ENCODE assay signal across 9 cellular contexts in the genomic region with DNA sequence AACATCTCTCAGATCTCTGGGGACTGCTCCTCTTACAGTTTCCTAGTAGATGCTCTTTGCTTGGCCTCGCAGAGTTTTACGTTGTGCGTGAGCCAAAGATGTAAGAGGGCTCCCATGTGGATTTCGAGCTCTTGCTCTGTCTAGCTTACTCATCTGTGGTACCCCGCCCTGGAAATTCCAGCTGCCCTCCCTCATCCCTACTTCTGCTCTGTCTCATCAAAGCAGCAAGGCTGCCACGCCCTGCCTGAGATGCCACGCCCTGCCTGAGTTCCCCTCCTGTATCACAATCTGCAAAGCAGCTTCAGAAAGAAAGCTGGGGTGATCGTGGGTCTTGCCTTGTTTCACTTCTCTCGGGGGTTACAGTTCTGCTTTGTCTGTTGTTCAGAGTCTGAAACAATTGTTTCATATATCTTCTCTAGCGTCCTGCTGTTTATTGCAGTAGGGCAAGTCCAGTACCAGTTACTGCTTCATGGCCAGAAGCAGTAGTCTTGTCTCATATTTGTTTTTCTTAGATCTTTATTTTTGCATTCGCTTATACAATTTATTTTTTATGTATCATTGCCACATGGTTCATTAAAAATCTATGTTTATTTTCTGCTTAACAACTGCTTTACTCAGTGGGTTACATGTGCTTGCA. TPM values are rescaled to one million over a fixed set of nuclear protein-coding genes. Genes with fewer than 3 reads are reported as not detected.
A peak's percentile ranks its signal among the peaks of the same experiment; 100 is the strongest.
DNase-seq lines count a peak whose midpoint lies in the region; ATAC-seq and TF ChIP-seq lines count a peak whose summit lies in the region.
"Had no signal": no experiment of that assay in that cellular context is flagged by ENCODE, and none has a peak within 500 bp of the region (broad histone marks: within the 10 kb centered on the region; RNA-seq: fewer than 3 reads in every experiment).

No MANE protein-coding gene starts in this region.

- POLR2A ChIA-PET in RWPE1 (lab: Yijun Ruan, JAX; ENCODE audit: low non-redundant PET) = no interaction called here

- TF ChIP-seq CTCF in RWPE1 (conservative IDR thresholded peaks at IDR 0.05; ENCODE audit: low read depth) = no peak

- CTCF ChIA-PET in RWPE1 (lab: Yijun Ruan, JAX) = interaction anchor here (0.8 kb wide), 1 partner anchor 263 kb away, joined by 3 read pairs; no protein-coding TSS in a partner anchor

- intact Hi-C loops in left colon (cut with DNase I, micrococcal nuclease) = no loop called here

- DNase-seq in AG08395 (ENCODE audit: low spot score) = peak; percentile 83
- peak; percentile 79 for DNase-seq in RWPE1 (ENCODE audit: low spot score)
- peak; percentile 26 to 28 for DNase-seq in left colon
- DNase-seq in DMS153 treated with DMSO at 0.1 percent for 48 hours (lab: John Stamatoyannopoulos, UW; ENCODE audit: unreplicated experiment) = no peak
- DNase-seq in stimulated activated CD4-positive, alpha-beta T cell treated with anti-CD3 and anti-CD28 coated beads, Interleukin-12 subunit alpha, Interleukin-12 subunit beta, amount 100 ng/mL, for 4 hours = no peak
- DNase-seq in DMS114 treated with DMSO at 0.1 percent for 48 hours (lab: John Stamatoyannopoulos, UW; ENCODE audit: unreplicated experiment) = no peak
- DNase-seq: pancreas had no signal

- H3K27ac ChIP-seq in RWPE1 = peak overlapping the region; percentile 61
- H3K27ac ChIP-seq: pancreas had no signal

- ATAC-seq in GM19023 (IDR thresholded peaks at IDR 0.05; ENCODE audit: unreplicated experiment) (peak; percentile 99), HG03060 (IDR thresholded peaks at IDR 0.05; ENCODE audit: low read depth, unreplicated experiment) (peak; percentile 82), left colon (peak; percentile 34)

RNA-seq across cellular contexts. Expression of gene CCNY, which starts 36.1 kb away (rescaled TPM):
- total RNA-seq in left colon = 10 to 100 TPM; 51.6 to 78.0 TPM

Comparison
In these comparisons a context has a peak if more than half of its experiments do, and no peak if none do; other contexts are left out.
1. DNase-seq: peak in AG08395 (single experiment), RWPE1 (single experiment) and left colon (2 of 2); none in DMS153 treated with DMSO at 0.1 percent for 48 hours (single experiment), stimulated activated CD4-positive, alpha-beta T cell treated with anti-CD3 and anti-CD28 coated beads, Interleukin-12 subunit alpha, Interleukin-12 subunit beta, amount 100 ng/mL, for 4 hours (single experiment) and DMS114 treated with DMSO at 0.1 percent for 48 hours (single experiment).
2. ATAC-seq: peak in every context shown above with its lines; median percentile 99 in GM19023; 82 in HG03060; 34 in left colon.